In genomic region chr5:172887735-172888134, GRCh38 we compare ENCODE assay signal across 10 cellular contexts. TPM values are rescaled to one million over a fixed set of nuclear protein-coding genes. Genes with fewer than 3 reads are reported as not detected.
DNase-seq lines count a peak whose midpoint lies in the region; ATAC-seq and TF ChIP-seq lines count a peak whose summit lies in the region.
"Had no signal": no experiment of that assay in that cellular context is flagged by ENCODE, and none has a peak within 500 bp of the region (broad histone marks: within the 10 kb centered on the region; RNA-seq: fewer than 3 reads in every experiment).

No MANE protein-coding gene starts in this region.

- H3K36me3 ChIP-seq in breast epithelium = no peaks in the 10 kb centered on the region
- H3K36me3 ChIP-seq in rectal smooth muscle tissue (ENCODE audit: control insufficient read depth, insufficient read depth, low read length) = peaks cover 3% of the 10 kb centered on the region

- ATAC-seq in left lobe of liver = no peak
- ATAC-seq in GM18511 (IDR thresholded peaks at IDR 0.05; ENCODE audit: unreplicated experiment) = no peak

- no peak overlapping the region for H3K9ac ChIP-seq in rectal smooth muscle tissue (ENCODE audit: low read length)

- DNase-seq in Ammon's horn (ENCODE audit: low spot score) (peak; percentile 62), breast epithelium (ENCODE audit: low spot score in 2 of 2) (no peak), left kidney (ENCODE audit: low read depth, low spot score) (peak; percentile 90), left lobe of liver (ENCODE audit: low spot score) (no peak), NCI-H1436 treated with DMSO at 0.1 percent for 48 hours (lab: John Stamatoyannopoulos, UW) (no peak), glutamatergic neuron (no peak)
- DNase-seq: NCI-H2029 treated with DMSO at 0.1 percent for 48 hours had no signal

- H3K27me3 Mint-ChIP-seq in glutamatergic neuron (ENCODE audit: unreplicated experiment) = peaks cover 7% of the 10 kb centered on the region

- no peak overlapping the region for H3K27ac Mint-ChIP-seq in glutamatergic neuron (ENCODE audit: unreplicated experiment)
- H3K27ac Mint-ChIP-seq: T-helper 1 cell treated with Interleukin-12 subunit alpha and Interleukin-12 subunit beta and Interleukin-4 antibody, amounts not matched to agents 30 μg/mL and 1 μg/mL, for 36 hours had no signal

- H3K9me3 ChIP-seq in breast epithelium = no peaks in the 10 kb centered on the region

- no peak for TF ChIP-seq POLR2A in breast epithelium (IDR thresholded peaks at IDR 0.05)

- H3K27me3 ChIP-seq in breast epithelium = no peaks in the 10 kb centered on the region
- no peaks in the 10 kb centered on the region for H3K27me3 ChIP-seq in rectal smooth muscle tissue (ENCODE audit: control insufficient read depth, insufficient read depth, low read length)

- H3K4me1 Mint-ChIP-seq in glutamatergic neuron (ENCODE audit: low read depth, unreplicated experiment) = peaks cover 6% of the 10 kb centered on the region

- intact Hi-C loops in breast epithelium (cut with DNase I; ENCODE audit: low total_unique reads) = no loop called here

- H3K9me3 Mint-ChIP-seq in glutamatergic neuron (ENCODE audit: unreplicated experiment) = no peaks in the 10 kb centered on the region
- H3K9me3 Mint-ChIP-seq: T-helper 1 cell treated with Interleukin-12 subunit alpha and Interleukin-12 subunit beta and Interleukin-4 antibody, amounts not matched to agents 30 μg/mL and 1 μg/mL, for 36 hours had no signal

- H3K27ac ChIP-seq in breast epithelium (peak overlapping the region; percentile 80 to 84), rectal smooth muscle tissue (ENCODE audit: low read depth, low read length) (peak overlapping the region; percentile 90)

- H3K4me3 ChIP-seq in breast epithelium (peak overlapping the region in 1 of 3 donors; percentile 33), rectal smooth muscle tissue (ENCODE audit: low read length) (peak overlapping the region; percentile 0)

- no peak overlapping the region for H3K4me3 Mint-ChIP-seq in glutamatergic neuron (ENCODE audit: unreplicated experiment)
- H3K4me3 Mint-ChIP-seq: T-helper 1 cell treated with Interleukin-12 subunit alpha and Interleukin-12 subunit beta and Interleukin-4 antibody, amounts not matched to agents 30 μg/mL and 1 μg/mL, for 36 hours had no signal

- no peak for TF ChIP-seq CTCF in breast epithelium (IDR thresholded peaks at IDR 0.05)
- TF ChIP-seq CTCF in glutamatergic neuron (IDR thresholded peaks at IDR 0.05; ENCODE audit: partially characterized antibody, unreplicated experiment) = no peak

- peaks cover 11% of the 10 kb centered on the region for H3K36me3 Mint-ChIP-seq in glutamatergic neuron (ENCODE audit: unreplicated experiment)

- H3K4me1 ChIP-seq in breast epithelium (no peaks in the 10 kb centered on the region), rectal smooth muscle tissue (ENCODE audit: control insufficient read depth, insufficient read depth, low read length) (peaks cover 41% of the 10 kb centered on the region)

RNA-seq across cellular contexts. Expression of gene ERGIC1, which starts 53.7 kb away (rescaled TPM):
- 100 to 1,000 TPM in 1 of 3 donors, 10 to 100 TPM in 2; 86.6 to 139 (median 95.2) TPM for total RNA-seq in breast epithelium
- 158 TPM for total RNA-seq in left lobe of liver
- 76.2 TPM for total RNA-seq in glutamatergic neuron (ENCODE audit: unreplicated experiment)

Comparison
In these comparisons a context has a peak if more than half of its experiments do, and no peak if none do; other contexts are left out.
1. DNase-seq: peak in Ammon's horn (single experiment) and left kidney (single experiment); none in breast epithelium (0 of 2), left lobe of liver (single experiment), NCI-H1436 treated with DMSO at 0.1 percent for 48 hours (single experiment) and glutamatergic neuron (single experiment).